ENCODE assay signal across 25 cellular contexts in the genomic region with DNA sequence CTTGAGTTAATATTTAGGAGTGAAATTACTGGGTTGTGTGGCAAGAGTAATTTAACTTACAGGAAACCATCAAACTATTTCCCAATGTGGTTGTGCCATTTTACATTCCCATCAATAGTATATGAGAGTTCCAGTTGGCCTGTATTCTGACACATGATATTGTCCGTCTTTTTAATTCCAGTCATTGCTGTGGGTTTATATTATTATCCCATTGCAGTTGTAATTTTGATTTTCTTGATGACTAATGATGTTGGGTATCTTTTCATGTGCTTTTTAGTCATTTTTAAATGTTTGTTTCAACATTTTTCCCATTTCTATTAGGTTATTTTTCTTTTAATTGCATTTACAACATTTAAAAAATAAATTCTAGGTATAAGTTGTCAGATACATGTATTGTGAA.
A peak's percentile ranks its signal among the peaks of the same experiment; 100 is the strongest.
DNase-seq lines count a peak whose midpoint lies in the region; ATAC-seq and TF ChIP-seq lines count a peak whose summit lies in the region.
"Had no signal": no experiment of that assay in that cellular context is flagged by ENCODE, and none has a peak within 500 bp of the region (broad histone marks: within the 10 kb centered on the region; RNA-seq: fewer than 3 reads in every experiment).

No MANE protein-coding gene starts in this region.

- TF ChIP-seq EP300 in tibial nerve (IDR thresholded peaks at IDR 0.05), result no peak

- H3K4me1 ChIP-seq in ACC112 (ENCODE audit: control insufficient read depth, insufficient read depth, low read length, unreplicated experiment), result peaks cover 36% of the 10 kb centered on the region
- H3K4me1 ChIP-seq in adipocyte (ENCODE audit: control insufficient read depth, insufficient read depth, low read length), result peaks cover 50% of the 10 kb centered on the region
- H3K4me1 ChIP-seq in tibial nerve, result peaks cover 0 to 6% (median 0%) of the 10 kb centered on the region in 4 donors
- H3K4me1 ChIP-seq in mucosa of descending colon (ENCODE audit: low read depth), result no peaks in the 10 kb centered on the region
- H3K4me1 ChIP-seq: tibial artery had no signal

- H3K27me3 ChIP-seq in ACC112 (ENCODE audit: insufficient read depth, low read length) (no peaks in the 10 kb centered on the region), adipocyte (replicated peaks; ENCODE audit: control insufficient read depth, insufficient read depth, low read length) (no peaks in the 10 kb centered on the region), tibial nerve (no peaks in the 10 kb centered on the region)
- H3K27me3 ChIP-seq: tibial artery had no signal

- peak overlapping the region; percentile 75 for H3K9ac ChIP-seq in adipocyte (ENCODE audit: low read length)

- H3K36me3 ChIP-seq in ACC112 (ENCODE audit: insufficient read depth, low read length), result no peaks in the 10 kb centered on the region
- H3K36me3 ChIP-seq in adipocyte (ENCODE audit: control insufficient read depth, insufficient read depth, low read length, severe bottlenecking), result no peaks in the 10 kb centered on the region
- no peaks in the 10 kb centered on the region for H3K36me3 ChIP-seq in tibial nerve
- H3K36me3 ChIP-seq in mucosa of descending colon (ENCODE audit: low read depth), result no peaks in the 10 kb centered on the region
- H3K36me3 ChIP-seq: tibial artery had no signal

- peak; percentile 8 for DNase-seq in H4 (ENCODE audit: low spot score)
- peak; percentile 89 for DNase-seq in adipocyte (ENCODE audit: low read depth)
- DNase-seq in fibroblast of peridontal ligament (ENCODE audit: extremely low read depth), result peak; percentile 97
- DNase-seq in tibial nerve (ENCODE audit: low spot score in 2 of 2), result no peak
- no peak for DNase-seq in pons (ENCODE audit: low spot score)
- DNase-seq in mucosa of descending colon, result no peak
- DNase-seq: activated CD8-positive, alpha-beta T cell treated with anti-CD3 and anti-CD28 coated beads for 36 hours; activated T-cell treated with anti-CD3 and anti-CD28 coated beads, Interleukin-2, amount 50 U/mL, for 4 hours; CD8-positive, alpha-beta T cell; DMS53; effector memory CD4-positive, alpha-beta T cell; foreskin melanocyte; KBM-7; NCI-H2081 treated with DMSO at 0.1 percent for 48 hours; NCI-H524 treated with DMSO at 0.1 percent for 48 hours; SHP77 treated with DMSO at 0.1 percent for 48 hours; stimulated activated naive B cell treated with anti-CD40 and anti-IgM and Interleukin-4, amounts not matched to agents 10 μg/mL and 1 μg/mL and 100 μg/mL, for 72 hours; T-helper 17 cell; tibial artery had no signal

- TF ChIP-seq CTCF in tibial nerve (IDR thresholded peaks at IDR 0.05) (no peak), mucosa of descending colon (IDR thresholded peaks at IDR 0.05) (no peak)

- H3K4me3 ChIP-seq in ACC112 (ENCODE audit: low read depth, low read length), result no peak overlapping the region
- H3K4me3 ChIP-seq in adipocyte (ENCODE audit: low read length), result no peak overlapping the region
- H3K4me3 ChIP-seq in tibial nerve, result no peak overlapping the region
- no peak overlapping the region for H3K4me3 ChIP-seq in mucosa of descending colon
- H3K4me3 ChIP-seq: A549, GM23338, tibial artery had no signal

- no peaks in the 10 kb centered on the region for H3K79me2 ChIP-seq in ACC112 (ENCODE audit: control insufficient read depth, insufficient read depth, low read length, unreplicated experiment)

- intact Hi-C loops in mucosa of descending colon (cut with DNase I, micrococcal nuclease), result no loop called here

- H3K27ac ChIP-seq in ACC112 (ENCODE audit: low read depth, low read length) (peak overlapping the region; percentile 97), tibial nerve (no peak overlapping the region)
- H3K27ac ChIP-seq: A549, HL-60, tibial artery had no signal

- no peak for ATAC-seq in GM18502 (IDR thresholded peaks at IDR 0.05; ENCODE audit: poor library complexity, unreplicated experiment)
- ATAC-seq in mucosa of descending colon, result no peak
- ATAC-seq: A549; activated CD8-positive, alpha-beta T cell treated with anti-CD3 and anti-CD28 coated beads for 36 hours; activated T-cell treated with anti-CD3 and anti-CD28 coated beads, Interleukin-2, amount 50 U/mL, for 4 hours; CD8-positive, alpha-beta T cell; GM23338; stimulated activated naive B cell treated with anti-CD40 and anti-IgM and Interleukin-4, amounts not matched to agents 10 μg/mL and 1 μg/mL and 100 μg/mL, for 72 hours; T-helper 17 cell; WTC11 had no signal

- H3K9me3 ChIP-seq in adipocyte (ENCODE audit: control insufficient read depth, low read length) (peaks cover 28% of the 10 kb centered on the region), tibial nerve (peaks cover 0 to 20% (median 5%) of the 10 kb centered on the region in 4 donors), mucosa of descending colon (peaks cover 6% of the 10 kb centered on the region)
- H3K9me3 ChIP-seq: A549 had no signal

- WGBS in tibial nerve, 2 donors, result 90 to 91% methylated on average over 1 of the region's 1 CpG

- peak overlapping the region; percentile 58 for H2AFZ ChIP-seq in ACC112 (ENCODE audit: low read length, unreplicated experiment)
- H2AFZ ChIP-seq: GM23338 had no signal

- TF ChIP-seq POLR2A in tibial nerve (IDR thresholded peaks at IDR 0.05), result no peak

Comparison
In these comparisons a context has a peak if more than half of its experiments do, and no peak if none do; other contexts are left out.
1. DNase-seq: peak in H4 (single experiment), adipocyte (single experiment) and fibroblast of peridontal ligament (single experiment); none in tibial nerve (0 of 2), pons (single experiment) and mucosa of descending colon (0 of 3).